ENCODE assay signal across 21 cellular contexts in genomic region chr5:98982880-98983279, GRCh38.
"Had no signal": no experiment of that assay in that cellular context is flagged by ENCODE, and none has a peak within 500 bp of the region (broad histone marks: within the 10 kb centered on the region; RNA-seq: fewer than 3 reads in every experiment).

No MANE protein-coding gene starts in this region.

- H3K9me3 Mint-ChIP-seq: mesothelial cell of epicardium; naive thymus-derived CD4-positive, alpha-beta T cell; natural killer cell treated with Interleukin-12 subunit alpha and Interleukin-12 subunit beta and Interleukin-15 and Interleukin-18, amount 100 ng/mL, for 72 hours; stimulated activated naive CD8-positive, alpha-beta T cell treated with anti-CD3 and anti-CD28 coated beads, Interleukin-15, Interleukin-2, amounts not matched to agents 100 ng/mL and 50 ng/mL, for 24 hours; type B pancreatic cell had no signal

- DNase-seq: hypothalamus; immature natural killer cell; kidney; left colon; left ventricle myocardium inferior; mesendoderm; mucosa of descending colon; naive thymus-derived CD4-positive, alpha-beta T cell; ovary; right lobe of liver; stimulated activated CD4-positive, alpha-beta T cell treated with anti-CD3 and anti-CD28 coated beads, Interleukin-1b, Interleukin-23, amount 100 ng/mL, for 48 hours; stimulated activated CD4-positive, alpha-beta T cell treated with anti-CD3 and anti-CD28 coated beads, Interleukin-2, amount 100 ng/mL, for 48 hours; stimulated activated CD4-positive, alpha-beta T cell treated with anti-CD3 and anti-CD28 coated beads, Interleukin-4, amount 100 ng/mL, for 4 hours; stimulated activated CD8-positive, alpha-beta memory T cell treated with anti-CD3 and anti-CD28 coated beads, Interleukin-4, amount 100 ng/mL, for 48 hours; stimulated activated naive CD4-positive, alpha-beta T cell; uterus had no signal

- H3K4me3 Mint-ChIP-seq: immature natural killer cell; mesothelial cell of epicardium; naive thymus-derived CD4-positive, alpha-beta T cell; natural killer cell treated with Interleukin-12 subunit alpha and Interleukin-12 subunit beta and Interleukin-15 and Interleukin-18, amount 100 ng/mL, for 72 hours; stimulated activated naive CD8-positive, alpha-beta T cell treated with anti-CD3 and anti-CD28 coated beads, Interleukin-15, Interleukin-2, amounts not matched to agents 100 ng/mL and 50 ng/mL, for 24 hours; type B pancreatic cell had no signal

- H3K36me3 Mint-ChIP-seq: mesothelial cell of epicardium; natural killer cell treated with Interleukin-12 subunit alpha and Interleukin-12 subunit beta and Interleukin-15 and Interleukin-18, amount 100 ng/mL, for 72 hours; type B pancreatic cell had no signal

- ATAC-seq: left colon; mucosa of descending colon; naive thymus-derived CD4-positive, alpha-beta T cell; natural killer cell treated with Interleukin-12 subunit alpha and Interleukin-12 subunit beta and Interleukin-15 and Interleukin-18, amount 100 ng/mL, for 72 hours; right lobe of liver had no signal

- H3K4me1 Mint-ChIP-seq: immature natural killer cell, mesothelial cell of epicardium had no signal

- H3K27ac Mint-ChIP-seq: immature natural killer cell; mesothelial cell of epicardium; naive thymus-derived CD4-positive, alpha-beta T cell; natural killer cell treated with Interleukin-12 subunit alpha and Interleukin-12 subunit beta and Interleukin-15 and Interleukin-18, amount 100 ng/mL, for 72 hours; progenitor cell of endocrine pancreas; stimulated activated naive CD8-positive, alpha-beta T cell treated with anti-CD3 and anti-CD28 coated beads, Interleukin-15, Interleukin-2, amounts not matched to agents 100 ng/mL and 50 ng/mL, for 24 hours; type B pancreatic cell had no signal
